Comparison of ENCODE assay signal across 18 cellular contexts in genomic region chr16:70590722-70591438, GRCh38. TPM values are rescaled to one million over a fixed set of nuclear protein-coding genes. Genes with fewer than 3 reads are reported as not detected.
A peak's percentile ranks its signal among the peaks of the same experiment; 100 is the strongest.
DNase-seq lines count a peak whose midpoint lies in the region; ATAC-seq and TF ChIP-seq lines count a peak whose summit lies in the region.
"Had no signal": no experiment of that assay in that cellular context is flagged by ENCODE, and none has a peak within 500 bp of the region (broad histone marks: within the 10 kb centered on the region; RNA-seq: fewer than 3 reads in every experiment).

No MANE protein-coding gene starts in this region.

- TF ChIP-seq POLR2A in Peyer's patch (IDR thresholded peaks at IDR 0.05), result no peak
- TF ChIP-seq POLR2A in thyroid gland (IDR thresholded peaks at IDR 0.05), result no peak

- H3K4me1 Mint-ChIP-seq in activated T-helper 17 cell treated with anti-CD3 and anti-CD28 coated beads, Interleukin-2, amount 50 U/mL, for 72 hours, result no peaks in the 10 kb centered on the region
- H3K4me1 Mint-ChIP-seq: T-cell had no signal

- H3K36me3 ChIP-seq in Peyer's patch (no peaks in the 10 kb centered on the region), thyroid gland (no peaks in the 10 kb centered on the region)

- H3K4me1 ChIP-seq in Peyer's patch (peaks cover 0 to 21% (median 3%) of the 10 kb centered on the region in 4 donors), thyroid gland (peaks cover 20 to 45% of the 10 kb centered on the region in 2 donors)

- H3K27ac ChIP-seq in Peyer's patch (peak overlapping the region; percentile 45 to 63 (median 61)), thyroid gland (peak overlapping the region; percentile 15 to 76 (median 25))
- H3K27ac ChIP-seq: C4-2B had no signal

- TF ChIP-seq CTCF in Peyer's patch (IDR thresholded peaks at IDR 0.05) (no peak), fibroblast of the aortic adventitia (IDR thresholded peaks at IDR 0.05; ENCODE audit: insufficient read depth, low read length) (no peak), omental fat pad (IDR thresholded peaks at IDR 0.05) (no peak), thyroid gland (IDR thresholded peaks at IDR 0.05) (no peak)

- H3K9me3 Mint-ChIP-seq in activated T-helper 17 cell treated with anti-CD3 and anti-CD28 coated beads, Interleukin-2, amount 50 U/mL, for 72 hours, result no peaks in the 10 kb centered on the region
- H3K9me3 Mint-ChIP-seq: natural killer cell treated with Interleukin-12 subunit alpha and Interleukin-12 subunit beta and Interleukin-15 and Interleukin-18, amount 100 ng/mL, for 72 hours; T-cell had no signal

- 48 to 73% methylated on average over 5 to 14 of the region's 20 CpGs for WGBS in thyroid gland, 2 donors

- no peaks in the 10 kb centered on the region for H3K27me3 Mint-ChIP-seq in activated T-helper 17 cell treated with anti-CD3 and anti-CD28 coated beads, Interleukin-2, amount 50 U/mL, for 72 hours

- intact Hi-C loops in thyroid gland (cut with DNase I), result no loop called here

- H3K9me3 ChIP-seq in Peyer's patch, result no peaks in the 10 kb centered on the region
- H3K9me3 ChIP-seq in thyroid gland, result no peaks in the 10 kb centered on the region

- no peak overlapping the region for H3K4me3 Mint-ChIP-seq in activated T-helper 17 cell treated with anti-CD3 and anti-CD28 coated beads, Interleukin-2, amount 50 U/mL, for 72 hours
- H3K4me3 Mint-ChIP-seq: natural killer cell treated with Interleukin-12 subunit alpha and Interleukin-12 subunit beta and Interleukin-15 and Interleukin-18, amount 100 ng/mL, for 72 hours; T-cell had no signal

- DNase-seq in Peyer's patch (no peak), fibroblast of the aortic adventitia (ENCODE audit: low read depth) (peak; percentile 57), omental fat pad (ENCODE audit: low spot score) (no peak), thyroid gland (peak in 1 of 2 donors; percentile 20), medulla oblongata (ENCODE audit: extremely low spot score) (no peak), middle frontal gyrus (ENCODE audit: extremely low spot score, low spot score) (no peak)
- DNase-seq: activated CD4-positive, alpha-beta T cell treated with anti-CD3 and anti-CD28 coated beads for 1 hour; activated T-cell treated with anti-CD3 and anti-CD28 coated beads for 4 hours; dorsolateral prefrontal cortex; foreskin fibroblast; NCI-H1694; NCI-H526 treated with DMSO at 0.1 percent for 48 hours; T-cell had no signal

- H3K27me3 ChIP-seq in Peyer's patch (no peaks in the 10 kb centered on the region), thyroid gland (no peaks in the 10 kb centered on the region)
- H3K27me3 ChIP-seq: dorsolateral prefrontal cortex had no signal

- ATAC-seq in omental fat pad (ENCODE audit: low FRiP score) (peak; percentile 22), GM19397 (IDR thresholded peaks at IDR 0.05; ENCODE audit: unreplicated experiment) (no peak)
- ATAC-seq in activated T-helper 17 cell treated with anti-CD3 and anti-CD28 coated beads, Interleukin-2, amount 50 U/mL, for 72 hours (replicated peaks), result no peak
- ATAC-seq: T-cell had no signal

- no peak overlapping the region for H3K27ac Mint-ChIP-seq in activated T-helper 17 cell treated with anti-CD3 and anti-CD28 coated beads, Interleukin-2, amount 50 U/mL, for 72 hours
- H3K27ac Mint-ChIP-seq: natural killer cell treated with Interleukin-12 subunit alpha and Interleukin-12 subunit beta and Interleukin-15 and Interleukin-18, amount 100 ng/mL, for 72 hours; T-cell had no signal

- no peak overlapping the region for H3K4me3 ChIP-seq in Peyer's patch
- peak overlapping the region; percentile 44 for H3K4me3 ChIP-seq in fibroblast of the aortic adventitia (ENCODE audit: low read depth, low read length)
- H3K4me3 ChIP-seq in thyroid gland (replicated peaks in 1 of 3), result no peak overlapping the region
- H3K4me3 ChIP-seq: dorsolateral prefrontal cortex, K562 had no signal

- no peaks in the 10 kb centered on the region for H3K36me3 Mint-ChIP-seq in activated T-helper 17 cell treated with anti-CD3 and anti-CD28 coated beads, Interleukin-2, amount 50 U/mL, for 72 hours (ENCODE audit: low read depth)
- H3K36me3 Mint-ChIP-seq: natural killer cell treated with Interleukin-12 subunit alpha and Interleukin-12 subunit beta and Interleukin-15 and Interleukin-18, amount 100 ng/mL, for 72 hours; T-cell had no signal

RNA-seq across cellular contexts. Expression of gene IL34, which starts 55.5 kb away (rescaled TPM):
- total RNA-seq in Peyer's patch (10 to 100 TPM in 1 of 4 donors, 1 to 10 TPM in 3; 1.6 to 23.1 (median 2.6) TPM), fibroblast of the aortic adventitia (ENCODE audit: low replicate concordance) (3.4 and 10.9 TPM in 2 replicates), omental fat pad (1 to 10 TPM in 3 of 4 donors, under 1 TPM in 1; 0.38 to 1.3 (median 1.2) TPM), thyroid gland (1 to 10 TPM; 3.5 to 9.6 (median 5.0) TPM)
- total RNA-seq in activated T-helper 17 cell treated with anti-CD3 and anti-CD28 coated beads, Interleukin-2, amount 50 U/mL, for 72 hours, result not detected
